8 cellular contexts compared by ENCODE assay signal in the genomic region with DNA sequence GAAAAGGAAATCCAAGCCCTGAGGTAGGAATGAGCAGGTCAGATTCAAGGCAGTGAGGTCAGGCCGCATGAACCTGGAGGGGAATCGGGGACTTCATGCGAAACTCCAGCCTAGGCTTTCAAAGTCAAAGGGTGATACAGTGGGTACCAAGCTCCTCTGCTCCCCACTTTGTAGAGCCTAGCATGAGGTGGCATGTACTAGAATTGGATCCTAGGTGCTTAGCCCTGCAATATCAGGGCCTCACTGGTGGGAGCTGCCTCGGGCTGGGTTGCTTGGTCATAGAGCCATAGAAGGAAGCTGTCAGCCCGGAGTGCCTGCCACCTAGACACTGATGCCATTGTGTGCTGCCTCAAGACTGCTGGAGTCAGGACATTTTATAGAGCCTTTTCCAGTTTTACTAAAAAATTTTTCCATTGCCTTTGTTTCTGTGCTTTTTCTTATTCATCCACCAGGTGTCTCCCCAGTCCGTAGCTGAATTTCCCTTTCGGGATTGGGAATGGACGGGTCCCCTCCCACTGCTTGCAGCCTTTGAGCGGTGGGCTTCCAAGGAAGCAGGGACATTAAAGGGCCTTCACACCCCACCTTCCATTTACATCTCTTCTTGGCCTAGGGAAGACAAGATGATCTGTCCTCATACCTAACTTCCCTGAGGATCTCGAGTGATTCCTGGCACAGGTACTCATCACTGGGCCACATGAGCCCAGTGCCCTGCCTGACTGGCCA. TPM values are rescaled to one million over a fixed set of nuclear protein-coding genes. Genes with fewer than 3 reads are reported as not detected.
DNase-seq lines count a peak whose midpoint lies in the region; ATAC-seq and TF ChIP-seq lines count a peak whose summit lies in the region.

No MANE protein-coding gene starts in this region.

- no peak for ATAC-seq in activated CD8-positive, alpha-beta T cell treated with anti-CD3 and anti-CD28 coated beads for 36 hours
- ATAC-seq in activated CD8-positive, alpha-beta T cell treated with anti-CD3 and anti-CD28 coated beads, Interleukin-2, amount 10 ng/mL, durations not matched to agents 7 days and 5 days, result no peak
- ATAC-seq in HG03439 (IDR thresholded peaks at IDR 0.05; ENCODE audit: unreplicated experiment) (no peak), HG02938 (IDR thresholded peaks at IDR 0.05; ENCODE audit: unreplicated experiment) (no peak)

- peaks cover 0 to 18% of the 10 kb centered on the region in 2 donors for H3K36me3 ChIP-seq in thyroid gland

- H3K9me3 Mint-ChIP-seq in activated CD8-positive, alpha-beta T cell treated with anti-CD3 and anti-CD28 coated beads for 36 hours, result no peaks in the 10 kb centered on the region
- no peaks in the 10 kb centered on the region for H3K9me3 Mint-ChIP-seq in activated CD8-positive, alpha-beta T cell treated with anti-CD3 and anti-CD28 coated beads, Interleukin-2, amount 10 ng/mL, durations not matched to agents 7 days and 5 days (ENCODE audit: insufficient read depth)

- no peaks in the 10 kb centered on the region for H3K9me3 ChIP-seq in thyroid gland

- TF ChIP-seq CTCF in activated CD8-positive, alpha-beta T cell treated with anti-CD3 and anti-CD28 coated beads for 36 hours (IDR thresholded peaks at IDR 0.05), result peak; percentile 32
- TF ChIP-seq CTCF in thyroid gland (IDR thresholded peaks at IDR 0.05), result peak; percentile 22 to 86 (median 60)

- no peak overlapping the region for H3K4me3 ChIP-seq in thyroid gland (replicated peaks in 1 of 3)

- TF ChIP-seq POLR2A in thyroid gland (IDR thresholded peaks at IDR 0.05), result no peak

- H3K27ac ChIP-seq in thyroid gland, result no peak overlapping the region

- POLR2A ChIA-PET in activated CD8-positive, alpha-beta T cell treated with anti-CD3 and anti-CD28 coated beads for 36 hours (lab: Charles Lee), result interaction anchor here (0.5 to 1.3 kb wide), 3 partner anchors 10 to 1227 kb away, joined by 3 read pairs; no protein-coding TSS in a partner anchor
- POLR2A ChIA-PET in activated CD8-positive, alpha-beta T cell treated with anti-CD3 and anti-CD28 coated beads, Interleukin-2, amount 10 ng/mL, durations not matched to agents 7 days and 5 days (lab: Charles Lee), result no interaction called here

- WGBS in thyroid gland, 2 donors, result 55 to 61% methylated on average over 9 to 10 of the region's 10 CpGs

- intact Hi-C loops in activated CD8-positive, alpha-beta T cell treated with anti-CD3 and anti-CD28 coated beads for 36 hours (cut with micrococcal nuclease), result no loop called here
- intact Hi-C loops in head of caudate nucleus (cut with DNase I) (loop anchor here (1.0 kb wide), 1 partner anchor 20 kb away; no protein-coding TSS in a partner anchor), thyroid gland (cut with DNase I) (loop anchor here (2.0 kb wide), 1 partner anchor 19 kb away; no protein-coding TSS in a partner anchor)

- no peaks in the 10 kb centered on the region for H3K27me3 Mint-ChIP-seq in activated CD8-positive, alpha-beta T cell treated with anti-CD3 and anti-CD28 coated beads for 36 hours
- H3K27me3 Mint-ChIP-seq in activated CD8-positive, alpha-beta T cell treated with anti-CD3 and anti-CD28 coated beads, Interleukin-2, amount 10 ng/mL, durations not matched to agents 7 days and 5 days (ENCODE audit: low read depth), result no peaks in the 10 kb centered on the region

- DNase-seq in activated CD8-positive, alpha-beta T cell treated with anti-CD3 and anti-CD28 coated beads for 36 hours, result no peak
- DNase-seq in activated CD8-positive, alpha-beta T cell treated with anti-CD3 and anti-CD28 coated beads, Interleukin-2, amount 10 ng/mL, durations not matched to agents 7 days and 5 days, result no peak
- peak; percentile 52 for DNase-seq in SW480 (ENCODE audit: low spot score)
- DNase-seq in head of caudate nucleus, result peak in 30 of 42 donors; percentile 20 to 86 (median 63)
- peak in 1 of 2 donors; percentile 33 for DNase-seq in thyroid gland
- no peak for DNase-seq in NCI-H1436 (lab: John Stamatoyannopoulos, UW)

- H3K4me3 Mint-ChIP-seq in activated CD8-positive, alpha-beta T cell treated with anti-CD3 and anti-CD28 coated beads for 36 hours, result no peak overlapping the region
- H3K4me3 Mint-ChIP-seq in activated CD8-positive, alpha-beta T cell treated with anti-CD3 and anti-CD28 coated beads, Interleukin-2, amount 10 ng/mL, durations not matched to agents 7 days and 5 days, result no peak overlapping the region

- H3K4me1 ChIP-seq in thyroid gland, result peaks cover 12 to 15% of the 10 kb centered on the region in 2 donors

- CTCF ChIA-PET in activated CD8-positive, alpha-beta T cell treated with anti-CD3 and anti-CD28 coated beads for 36 hours (lab: Charles Lee), result interaction anchor here (0.7 kb wide), 1 partner anchor 20 kb away, joined by 3 read pairs; no protein-coding TSS in a partner anchor
- CTCF ChIA-PET in activated CD8-positive, alpha-beta T cell treated with anti-CD3 and anti-CD28 coated beads, Interleukin-2, amount 10 ng/mL, durations not matched to agents 7 days and 5 days (lab: Charles Lee), result interaction anchor here (10.1 kb wide), 1 partner anchor 23 kb away, joined by 154 read pairs; no protein-coding TSS in a partner anchor

- H3K4me1 Mint-ChIP-seq in activated CD8-positive, alpha-beta T cell treated with anti-CD3 and anti-CD28 coated beads for 36 hours (ENCODE audit: low read depth), result peaks cover 33% of the 10 kb centered on the region
- H3K4me1 Mint-ChIP-seq in activated CD8-positive, alpha-beta T cell treated with anti-CD3 and anti-CD28 coated beads, Interleukin-2, amount 10 ng/mL, durations not matched to agents 7 days and 5 days (ENCODE audit: low read depth), result peaks cover 30% of the 10 kb centered on the region

- peak overlapping the region; percentile 12 for H3K27ac Mint-ChIP-seq in activated CD8-positive, alpha-beta T cell treated with anti-CD3 and anti-CD28 coated beads for 36 hours
- H3K27ac Mint-ChIP-seq in activated CD8-positive, alpha-beta T cell treated with anti-CD3 and anti-CD28 coated beads, Interleukin-2, amount 10 ng/mL, durations not matched to agents 7 days and 5 days, result no peak overlapping the region

- peaks cover 37% of the 10 kb centered on the region for H3K36me3 Mint-ChIP-seq in activated CD8-positive, alpha-beta T cell treated with anti-CD3 and anti-CD28 coated beads for 36 hours (ENCODE audit: low read depth)
- H3K36me3 Mint-ChIP-seq in activated CD8-positive, alpha-beta T cell treated with anti-CD3 and anti-CD28 coated beads, Interleukin-2, amount 10 ng/mL, durations not matched to agents 7 days and 5 days (ENCODE audit: low read depth), result peaks cover 33% of the 10 kb centered on the region

- no peaks in the 10 kb centered on the region for H3K27me3 ChIP-seq in thyroid gland

RNA-seq across cellular contexts. Expression of gene LZTS2, which starts 5.5 kb away (rescaled TPM):
- 10 to 100 TPM; 14.5 to 15.5 TPM for total RNA-seq in activated CD8-positive, alpha-beta T cell treated with anti-CD3 and anti-CD28 coated beads for 36 hours
- total RNA-seq in activated CD8-positive, alpha-beta T cell treated with anti-CD3 and anti-CD28 coated beads, Interleukin-2, amount 10 ng/mL, durations not matched to agents 7 days and 5 days, result 10 to 100 TPM; 11.6 to 13.8 TPM
- total RNA-seq in thyroid gland, result 100 to 1,000 TPM in 1 of 4 donors, 10 to 100 TPM in 3; 75.4 to 107 (median 88.1) TPM

RNA-seq across cellular contexts. Expression of gene TWNK, which starts 6.8 kb away (rescaled TPM):
- total RNA-seq in activated CD8-positive, alpha-beta T cell treated with anti-CD3 and anti-CD28 coated beads for 36 hours, result 10 to 100 TPM; 18.0 to 19.0 TPM
- total RNA-seq in activated CD8-positive, alpha-beta T cell treated with anti-CD3 and anti-CD28 coated beads, Interleukin-2, amount 10 ng/mL, durations not matched to agents 7 days and 5 days, result 10 to 100 TPM; 11.8 to 13.3 TPM
- total RNA-seq in thyroid gland, result 1 to 10 TPM; 5.5 to 7.7 (median 6.8) TPM

RNA-seq across cellular contexts. Expression of gene MRPL43, which starts 6.8 kb away (rescaled TPM):
- total RNA-seq in activated CD8-positive, alpha-beta T cell treated with anti-CD3 and anti-CD28 coated beads for 36 hours, result 10 to 100 TPM; 46.0 to 50.9 TPM
- total RNA-seq in activated CD8-positive, alpha-beta T cell treated with anti-CD3 and anti-CD28 coated beads, Interleukin-2, amount 10 ng/mL, durations not matched to agents 7 days and 5 days, result 10 to 100 TPM; 46.1 to 48.9 TPM
- 100 to 1,000 TPM in 3 of 4 donors, 10 to 100 TPM in 1; 86.1 to 178 (median 145) TPM for total RNA-seq in thyroid gland

RNA-seq across cellular contexts. Expression of gene SEMA4G, which starts 24.8 kb away (rescaled TPM):
- 1 to 10 TPM; 1.2 to 1.6 TPM for total RNA-seq in activated CD8-positive, alpha-beta T cell treated with anti-CD3 and anti-CD28 coated beads for 36 hours
- under 1 TPM; 0.16 to 0.40 TPM for total RNA-seq in activated CD8-positive, alpha-beta T cell treated with anti-CD3 and anti-CD28 coated beads, Interleukin-2, amount 10 ng/mL, durations not matched to agents 7 days and 5 days
- total RNA-seq in thyroid gland, result 10 to 100 TPM in 1 of 4 donors, 1 to 10 TPM in 3; 8.7 to 13.3 (median 9.8) TPM

RNA-seq across cellular contexts. Expression of gene PDZD7, which starts 36.8 kb away (rescaled TPM):
- under 1 TPM; 0.25 to 0.65 TPM for total RNA-seq in activated CD8-positive, alpha-beta T cell treated with anti-CD3 and anti-CD28 coated beads for 36 hours
- total RNA-seq in activated CD8-positive, alpha-beta T cell treated with anti-CD3 and anti-CD28 coated beads, Interleukin-2, amount 10 ng/mL, durations not matched to agents 7 days and 5 days, result under 1 TPM; 0.47 to 0.50 TPM
- 1 to 10 TPM in 1 of 4 donors, under 1 TPM in 3; 0.24 to 1.1 (median 0.69) TPM for total RNA-seq in thyroid gland

Comparison
In these comparisons a context has a peak if more than half of its experiments do, and no peak if none do; other contexts are left out.
1. DNase-seq: peak in SW480 (single experiment) and head of caudate nucleus (30 of 42); none in activated CD8-positive, alpha-beta T cell treated with anti-CD3 and anti-CD28 coated beads for 36 hours (single experiment), activated CD8-positive, alpha-beta T cell treated with anti-CD3 and anti-CD28 coated beads, Interleukin-2, amount 10 ng/mL, durations not matched to agents 7 days and 5 days (single experiment) and NCI-H1436 (single experiment).
2. RNA of gene LZTS2, which starts 5.5 kb away (total RNA-seq): 75.4 to 107 TPM in thyroid gland; 14.5 to 15.5 TPM in activated CD8-positive, alpha-beta T cell treated with anti-CD3 and anti-CD28 coated beads for 36 hours and 11.6 to 13.8 TPM in activated CD8-positive, alpha-beta T cell treated with anti-CD3 and anti-CD28 coated beads, Interleukin-2, amount 10 ng/mL, durations not matched to agents 7 days and 5 days; every median in the first group is over 4 times any median in the second.